ENCODE assay signal across 11 cellular contexts in the genomic region with DNA sequence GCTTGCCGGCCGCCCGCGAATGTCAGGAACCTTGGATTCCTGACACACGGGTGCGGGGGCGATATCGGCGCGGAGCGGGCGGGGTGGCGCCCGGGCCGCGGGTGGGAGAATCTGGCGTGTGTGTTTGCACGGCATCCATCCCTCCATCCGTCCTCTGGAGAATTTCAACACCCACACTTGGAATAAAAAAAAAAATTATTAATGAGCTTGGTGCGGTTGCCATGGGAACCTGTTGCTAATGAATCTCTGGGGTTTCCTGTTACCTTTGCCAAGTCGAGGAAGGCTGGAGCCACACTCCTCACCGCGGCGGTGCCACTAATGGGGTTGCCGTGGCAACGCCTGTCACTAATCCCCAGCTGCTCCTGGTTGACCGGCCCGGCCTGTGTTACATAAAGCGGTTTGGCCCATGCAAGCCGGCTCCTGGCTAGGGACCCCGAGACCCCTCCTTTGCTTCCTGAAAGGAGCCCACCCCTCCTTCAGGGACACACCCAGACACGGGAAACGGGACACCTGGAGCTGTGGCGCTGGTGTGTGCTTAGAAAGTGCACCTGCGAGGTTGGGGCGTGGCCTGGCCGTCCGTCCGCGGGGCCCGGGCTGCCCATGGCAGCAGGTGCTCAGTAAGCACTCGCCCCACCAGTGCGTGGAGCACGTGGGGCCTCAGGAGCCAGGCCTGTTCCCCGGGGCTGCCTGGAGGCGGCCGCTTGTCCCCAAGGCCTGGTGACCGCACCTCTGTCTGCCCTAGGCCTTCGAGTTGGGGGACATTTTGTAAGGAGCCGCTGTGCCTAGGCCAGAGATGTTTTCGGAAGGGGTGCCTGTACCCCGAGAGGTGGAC. TPM values are rescaled to one million over a fixed set of nuclear protein-coding genes. Genes with fewer than 3 reads are reported as not detected.
DNase-seq lines count a peak whose midpoint lies in the region; TF ChIP-seq lines count a peak whose summit lies in the region.
"Had no signal": no experiment of that assay in that cellular context is flagged by ENCODE, and none has a peak within 500 bp of the region (broad histone marks: within the 10 kb centered on the region; RNA-seq: fewer than 3 reads in every experiment).

No MANE protein-coding gene starts in this region.

- H3K27me3 Mint-ChIP-seq in activated T-helper 1 cell treated with anti-CD3 and anti-CD28 coated beads, Interleukin-12 subunit alpha, Interleukin-12 subunit beta, Interleukin-2, Interleukin-4 antibody, amounts not matched to agents 30 ng/mL and 10 ng/mL and 1 ng/mL, durations not matched to agents 14 hours and 24 hours and 36 hours (ENCODE audit: insufficient read depth): no peaks in the 10 kb centered on the region

- no peaks in the 10 kb centered on the region for H3K4me1 Mint-ChIP-seq in activated T-helper 1 cell treated with anti-CD3 and anti-CD28 coated beads, Interleukin-12 subunit alpha, Interleukin-12 subunit beta, Interleukin-2, Interleukin-4 antibody, amounts not matched to agents 30 ng/mL and 10 ng/mL and 1 ng/mL, durations not matched to agents 14 hours and 24 hours and 36 hours (ENCODE audit: low read depth)

- H3K27ac Mint-ChIP-seq in activated T-helper 1 cell treated with anti-CD3 and anti-CD28 coated beads, Interleukin-12 subunit alpha, Interleukin-12 subunit beta, Interleukin-2, Interleukin-4 antibody, amounts not matched to agents 30 ng/mL and 10 ng/mL and 1 ng/mL, durations not matched to agents 14 hours and 24 hours and 36 hours: no peak overlapping the region

- DNase-seq in Ammon's horn (ENCODE audit: low spot score) (peak; percentile 87), NCI-H1417 (lab: John Stamatoyannopoulos, UW) (peak; percentile 86 to 99 (median 96)), WERI-Rb-1 (peak; percentile 82), medulla oblongata (ENCODE audit: extremely low spot score) (peak; percentile 30), UCSD-AML1 (lab: John Stamatoyannopoulos, UW; ENCODE audit: unreplicated experiment) (no peak), germinal center (ENCODE audit: low spot score) (no peak)
- no peak for DNase-seq in activated T-helper 1 cell treated with anti-CD3 and anti-CD28 coated beads, Interleukin-12 subunit alpha, Interleukin-12 subunit beta, Interleukin-2, Interleukin-4 antibody, amounts not matched to agents 30 ng/mL and 10 ng/mL and 1 ng/mL, durations not matched to agents 14 hours and 24 hours and 36 hours (ENCODE audit: low spot score)
- no peak for DNase-seq in activated T-cell treated with anti-CD3 and anti-CD28 coated beads, Interleukin-2, amount 50 U/mL, for 48 hours
- DNase-seq: stimulated activated CD4-positive, alpha-beta T cell treated with anti-CD3 and anti-CD28 coated beads, Interleukin-4, amount 100 ng/mL, for 4 hours; trophoblast cell had no signal

- intact Hi-C loops in activated T-helper 1 cell treated with anti-CD3 and anti-CD28 coated beads, Interleukin-12 subunit alpha, Interleukin-12 subunit beta, Interleukin-2, Interleukin-4 antibody, amounts not matched to agents 30 ng/mL and 10 ng/mL and 1 ng/mL, durations not matched to agents 14 hours and 24 hours and 36 hours (cut with micrococcal nuclease): no loop called here

- peaks cover 22% of the 10 kb centered on the region for H3K36me3 ChIP-seq in WERI-Rb-1

- no peak for TF ChIP-seq CTCF in WERI-Rb-1 (IDR thresholded peaks at IDR 0.05; ENCODE audit: low read depth, low read length)

- H3K27ac ChIP-seq in WERI-Rb-1: no peak overlapping the region; the same call in 1 of the 2 replicates

- no peaks in the 10 kb centered on the region for H3K9me3 ChIP-seq in WERI-Rb-1 (ENCODE audit: severe bottlenecking)

- no peaks in the 10 kb centered on the region for H3K27me3 ChIP-seq in WERI-Rb-1 (ENCODE audit: insufficient read depth, low read depth, severe bottlenecking)

- no peaks in the 10 kb centered on the region for H3K36me3 Mint-ChIP-seq in activated T-helper 1 cell treated with anti-CD3 and anti-CD28 coated beads, Interleukin-12 subunit alpha, Interleukin-12 subunit beta, Interleukin-2, Interleukin-4 antibody, amounts not matched to agents 30 ng/mL and 10 ng/mL and 1 ng/mL, durations not matched to agents 14 hours and 24 hours and 36 hours (ENCODE audit: low read depth)

- no peaks in the 10 kb centered on the region for H3K9me3 Mint-ChIP-seq in activated T-helper 1 cell treated with anti-CD3 and anti-CD28 coated beads, Interleukin-12 subunit alpha, Interleukin-12 subunit beta, Interleukin-2, Interleukin-4 antibody, amounts not matched to agents 30 ng/mL and 10 ng/mL and 1 ng/mL, durations not matched to agents 14 hours and 24 hours and 36 hours

- H3K4me3 Mint-ChIP-seq in activated T-helper 1 cell treated with anti-CD3 and anti-CD28 coated beads, Interleukin-12 subunit alpha, Interleukin-12 subunit beta, Interleukin-2, Interleukin-4 antibody, amounts not matched to agents 30 ng/mL and 10 ng/mL and 1 ng/mL, durations not matched to agents 14 hours and 24 hours and 36 hours: no peak overlapping the region

- no peak overlapping the region for H3K4me3 ChIP-seq in WERI-Rb-1 (ENCODE audit: low read depth, low read length)

RNA-seq across cellular contexts. Expression of gene CACNA1H, which starts 14.6 kb away (rescaled TPM):
- 0.12 and 0.18 TPM in 2 replicates for total RNA-seq in activated T-helper 1 cell treated with anti-CD3 and anti-CD28 coated beads, Interleukin-12 subunit alpha, Interleukin-12 subunit beta, Interleukin-2, Interleukin-4 antibody, amounts not matched to agents 30 ng/mL and 10 ng/mL and 1 ng/mL, durations not matched to agents 14 hours and 24 hours and 36 hours

RNA-seq across cellular contexts. Expression of gene TPSG1, which starts 57.6 kb away (rescaled TPM):
- not detected in 2 replicates for total RNA-seq in activated T-helper 1 cell treated with anti-CD3 and anti-CD28 coated beads, Interleukin-12 subunit alpha, Interleukin-12 subunit beta, Interleukin-2, Interleukin-4 antibody, amounts not matched to agents 30 ng/mL and 10 ng/mL and 1 ng/mL, durations not matched to agents 14 hours and 24 hours and 36 hours
- total RNA-seq: chondrocyte had no signal

Comparison
In these comparisons a context has a peak if more than half of its experiments do, and no peak if none do; other contexts are left out.
1. DNase-seq: peak in Ammon's horn (single experiment), NCI-H1417 (3 of 3), WERI-Rb-1 (single experiment) and medulla oblongata (single experiment); none in activated T-helper 1 cell treated with anti-CD3 and anti-CD28 coated beads, Interleukin-12 subunit alpha, Interleukin-12 subunit beta, Interleukin-2, Interleukin-4 antibody, amounts not matched to agents 30 ng/mL and 10 ng/mL and 1 ng/mL, durations not matched to agents 14 hours and 24 hours and 36 hours (single experiment), UCSD-AML1 (single experiment), germinal center (single experiment) and activated T-cell treated with anti-CD3 and anti-CD28 coated beads, Interleukin-2, amount 50 U/mL, for 48 hours (0 of 2).